ENCODE assay signal across 10 cellular contexts in genomic region chr10:132443998-132444876, GRCh38. TPM values are rescaled to one million over a fixed set of nuclear protein-coding genes. Genes with fewer than 3 reads are reported as not detected.
DNase-seq lines count a peak whose midpoint lies in the region; TF ChIP-seq lines count a peak whose summit lies in the region.
"Had no signal": no experiment of that assay in that cellular context is flagged by ENCODE, and none has a peak within 500 bp of the region (broad histone marks: within the 10 kb centered on the region; RNA-seq: fewer than 3 reads in every experiment).

No MANE protein-coding gene starts in this region.

- no peak for TF ChIP-seq POLR2A in spleen (IDR thresholded peaks at IDR 0.05)

- intact Hi-C loops in left ventricle myocardium inferior (cut with micrococcal nuclease) (no loop called here), spleen (cut with DNase I; ENCODE audit: low total_unique reads) (no loop called here)

- H3K36me3 Mint-ChIP-seq in activated naive CD8-positive, alpha-beta T cell treated with anti-CD3 and anti-CD28 coated beads for 36 hours: no peaks in the 10 kb centered on the region
- no peaks in the 10 kb centered on the region for H3K36me3 Mint-ChIP-seq in glutamatergic neuron (ENCODE audit: unreplicated experiment)

- no peaks in the 10 kb centered on the region for H3K27me3 Mint-ChIP-seq in activated naive CD8-positive, alpha-beta T cell treated with anti-CD3 and anti-CD28 coated beads for 36 hours
- peaks cover 6% of the 10 kb centered on the region for H3K27me3 Mint-ChIP-seq in glutamatergic neuron (ENCODE audit: unreplicated experiment)

- WGBS in spleen, 5 donors: 48 to 54% (median 51%) methylated on average over 7 to 13 of the region's 13 CpGs

- DNase-seq in cardiac muscle cell (ENCODE audit: low read depth in 1 of 2, low spot score in 1 of 2) (peak; percentile 27 to 38), left ventricle myocardium inferior (no peak), NOMO-1 (lab: John Stamatoyannopoulos, UW; ENCODE audit: unreplicated experiment in 2 of 2) (peak; percentile 54 to 82), spleen (peak; percentile 77), D341Med (ENCODE audit: low spot score) (no peak), glutamatergic neuron (no peak)
- no peak for DNase-seq in activated naive CD8-positive, alpha-beta T cell treated with anti-CD3 and anti-CD28 coated beads for 36 hours
- DNase-seq in activated effector memory CD4-positive, alpha-beta T cell treated with anti-CD3 and anti-CD28 coated beads, Interleukin-2, amount 50 U/mL, for 16 hours: no peak
- DNase-seq: hippocampal formation had no signal

- peaks cover 14% of the 10 kb centered on the region for H3K4me1 Mint-ChIP-seq in activated naive CD8-positive, alpha-beta T cell treated with anti-CD3 and anti-CD28 coated beads for 36 hours
- H3K4me1 Mint-ChIP-seq in glutamatergic neuron (ENCODE audit: low read depth, unreplicated experiment): peaks cover 4% of the 10 kb centered on the region

- H3K27ac Mint-ChIP-seq in activated naive CD8-positive, alpha-beta T cell treated with anti-CD3 and anti-CD28 coated beads for 36 hours: peak overlapping the region; percentile 80
- no peak overlapping the region for H3K27ac Mint-ChIP-seq in glutamatergic neuron (ENCODE audit: unreplicated experiment)
- H3K27ac Mint-ChIP-seq: HFFc6 had no signal

- H3K27ac ChIP-seq in cardiac muscle cell (no peak overlapping the region), left ventricle myocardium inferior (replicated peaks) (no peak overlapping the region), spleen (peak overlapping the region in 6 of 8 donors; percentile 34 to 95 (median 68))

- H3K4me3 ChIP-seq in cardiac muscle cell (no peak overlapping the region), left ventricle myocardium inferior (no peak overlapping the region), spleen (no peak overlapping the region)

- no peak overlapping the region for H3K4me3 Mint-ChIP-seq in activated naive CD8-positive, alpha-beta T cell treated with anti-CD3 and anti-CD28 coated beads for 36 hours
- H3K4me3 Mint-ChIP-seq in glutamatergic neuron (ENCODE audit: unreplicated experiment): no peak overlapping the region
- H3K4me3 Mint-ChIP-seq: HFFc6 had no signal

- no peaks in the 10 kb centered on the region for H3K9me3 Mint-ChIP-seq in activated naive CD8-positive, alpha-beta T cell treated with anti-CD3 and anti-CD28 coated beads for 36 hours
- peaks cover 9% of the 10 kb centered on the region for H3K9me3 Mint-ChIP-seq in glutamatergic neuron (ENCODE audit: unreplicated experiment)

- H3K4me1 ChIP-seq in cardiac muscle cell (ENCODE audit: low read depth) (peaks cover 20% of the 10 kb centered on the region), left ventricle myocardium inferior (peaks cover 14% of the 10 kb centered on the region), spleen (peaks cover 24 to 76% (median 60%) of the 10 kb centered on the region in 6 donors)

- H3K36me3 ChIP-seq in cardiac muscle cell (no peaks in the 10 kb centered on the region), left ventricle myocardium inferior (no peaks in the 10 kb centered on the region), spleen (no peaks in the 10 kb centered on the region)

- H3K27me3 ChIP-seq in cardiac muscle cell: no peaks in the 10 kb centered on the region
- H3K27me3 ChIP-seq in left ventricle myocardium inferior (ENCODE audit: low read depth): no peaks in the 10 kb centered on the region
- H3K27me3 ChIP-seq in spleen (replicated peaks in 1 of 7): no peaks in the 10 kb centered on the region

- no peak for TF ChIP-seq CTCF in cardiac muscle cell (IDR thresholded peaks at IDR 0.05; ENCODE audit: low read depth, low read length)
- no peak for TF ChIP-seq CTCF in left ventricle myocardium inferior (IDR thresholded peaks at IDR 0.05; ENCODE audit: borderline replicate concordance)
- no peak for TF ChIP-seq CTCF in spleen (IDR thresholded peaks at IDR 0.05 in 8 of 11, conservative IDR thresholded peaks at IDR 0.05 in 3 of 11)
- no peak for TF ChIP-seq CTCF in glutamatergic neuron (IDR thresholded peaks at IDR 0.05; ENCODE audit: partially characterized antibody, unreplicated experiment)

- no peaks in the 10 kb centered on the region for H3K9me3 ChIP-seq in cardiac muscle cell (ENCODE audit: low read depth)
- no peaks in the 10 kb centered on the region for H3K9me3 ChIP-seq in left ventricle myocardium inferior (replicated peaks)
- H3K9me3 ChIP-seq in spleen: no peaks in the 10 kb centered on the region

RNA-seq across cellular contexts. Expression of gene PWWP2B, which starts 47.2 kb away (rescaled TPM):
- total RNA-seq in cardiac muscle cell (28.3 and 35.7 TPM in 2 replicates), left ventricle myocardium inferior (17.2 TPM), spleen (10 to 100 TPM; 24.8 to 41.7 (median 28.1) TPM), glutamatergic neuron (ENCODE audit: unreplicated experiment) (49.4 TPM)
- polyA plus RNA-seq in cardiac muscle cell (11.7 and 11.8 TPM in 2 replicates), spleen (10 to 100 TPM; 22.5 to 50.0 (median 27.8) TPM)
- total RNA-seq in activated naive CD8-positive, alpha-beta T cell treated with anti-CD3 and anti-CD28 coated beads for 36 hours: 1 to 10 TPM; 2.9 to 3.1 TPM

Comparison
In these comparisons a context has a peak if more than half of its experiments do, and no peak if none do; other contexts are left out.
1. DNase-seq: peak in cardiac muscle cell (2 of 2), NOMO-1 (2 of 2) and spleen (single experiment); none in left ventricle myocardium inferior (single experiment), activated naive CD8-positive, alpha-beta T cell treated with anti-CD3 and anti-CD28 coated beads for 36 hours (single experiment), D341Med (single experiment), activated effector memory CD4-positive, alpha-beta T cell treated with anti-CD3 and anti-CD28 coated beads, Interleukin-2, amount 50 U/mL, for 16 hours (single experiment) and glutamatergic neuron (single experiment).
2. H3K27ac ChIP-seq: peak in spleen (6 of 8); none in cardiac muscle cell (single experiment) and left ventricle myocardium inferior (single experiment).